ENCODE assay signal across 1 cellular context in the genomic region with DNA sequence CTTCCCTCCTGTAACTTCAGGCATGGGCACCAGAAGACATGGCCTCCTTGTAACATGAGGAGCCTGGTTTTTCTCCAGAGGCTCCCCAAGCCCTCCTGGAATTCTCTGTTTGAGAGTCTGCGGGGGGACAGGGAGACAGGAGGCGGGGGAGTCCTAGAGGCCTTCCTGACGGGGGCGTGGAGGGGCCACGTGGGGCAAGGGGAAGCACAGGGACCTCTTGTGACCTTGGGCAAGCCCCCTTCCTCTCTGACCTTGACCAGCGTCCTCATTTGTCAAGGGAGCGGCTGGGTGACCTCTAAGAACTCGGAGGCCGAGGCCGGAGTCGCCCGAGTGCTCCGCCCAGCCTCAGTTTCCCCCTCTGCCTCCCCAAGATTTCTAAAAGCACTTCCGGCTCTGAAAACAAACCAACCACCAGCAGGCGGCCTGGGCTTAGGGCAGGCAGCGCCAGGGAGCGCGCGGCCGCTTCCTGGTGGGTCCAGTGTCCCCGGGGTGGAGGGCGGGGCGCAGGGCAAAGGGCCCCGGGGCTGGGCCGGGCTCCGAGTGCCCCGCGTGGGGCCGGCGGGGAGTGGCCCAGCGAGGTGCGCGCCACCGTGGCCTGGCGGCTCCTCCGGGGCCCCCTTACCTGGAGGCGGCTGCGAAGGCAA.
TF ChIP-seq lines count a peak whose summit lies in the region.

No MANE protein-coding gene starts in this region.

TF ChIP-seq in GM12878, 131 proteins besides CTCF, POLR2A, EP300 and RAD21 (continued from another document):
- TF ChIP-seq, protein P1, sequence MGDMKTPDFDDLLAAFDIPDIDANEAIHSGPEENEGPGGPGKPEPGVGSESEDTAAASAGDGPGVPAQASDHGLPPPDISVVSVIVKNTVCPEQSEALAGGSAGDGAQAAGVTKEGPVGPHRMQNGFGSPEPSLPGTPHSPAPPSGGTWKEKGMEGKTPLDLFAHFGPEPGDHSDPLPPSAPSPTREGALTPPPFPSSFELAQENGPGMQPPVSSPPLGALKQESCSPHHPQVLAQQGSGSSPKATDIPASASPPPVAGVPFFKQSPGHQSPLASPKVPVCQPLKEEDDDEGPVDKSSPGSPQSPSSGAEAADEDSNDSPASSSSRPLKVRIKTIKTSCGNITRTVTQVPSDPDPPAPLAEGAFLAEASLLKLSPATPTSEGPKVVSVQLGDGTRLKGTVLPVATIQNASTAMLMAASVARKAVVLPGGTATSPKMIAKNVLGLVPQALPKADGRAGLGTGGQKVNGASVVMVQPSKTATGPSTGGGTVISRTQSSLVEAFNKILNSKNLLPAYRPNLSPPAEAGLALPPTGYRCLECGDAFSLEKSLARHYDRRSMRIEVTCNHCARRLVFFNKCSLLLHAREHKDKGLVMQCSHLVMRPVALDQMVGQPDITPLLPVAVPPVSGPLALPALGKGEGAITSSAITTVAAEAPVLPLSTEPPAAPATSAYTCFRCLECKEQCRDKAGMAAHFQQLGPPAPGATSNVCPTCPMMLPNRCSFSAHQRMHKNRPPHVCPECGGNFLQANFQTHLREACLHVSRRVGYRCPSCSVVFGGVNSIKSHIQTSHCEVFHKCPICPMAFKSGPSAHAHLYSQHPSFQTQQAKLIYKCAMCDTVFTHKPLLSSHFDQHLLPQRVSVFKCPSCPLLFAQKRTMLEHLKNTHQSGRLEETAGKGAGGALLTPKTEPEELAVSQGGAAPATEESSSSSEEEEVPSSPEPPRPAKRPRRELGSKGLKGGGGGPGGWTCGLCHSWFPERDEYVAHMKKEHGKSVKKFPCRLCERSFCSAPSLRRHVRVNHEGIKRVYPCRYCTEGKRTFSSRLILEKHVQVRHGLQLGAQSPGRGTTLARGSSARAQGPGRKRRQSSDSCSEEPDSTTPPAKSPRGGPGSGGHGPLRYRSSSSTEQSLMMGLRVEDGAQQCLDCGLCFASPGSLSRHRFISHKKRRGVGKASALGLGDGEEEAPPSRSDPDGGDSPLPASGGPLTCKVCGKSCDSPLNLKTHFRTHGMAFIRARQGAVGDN (IDR thresholded peaks at IDR 0.05): peak; percentile 72; the same call in 1 of the 2 replicates
- TF ChIP-seq IKZF1 (conservative IDR thresholded peaks at IDR 0.05) (peak; percentile 23; the same call in 1 of the 2 replicates), RAD51 (IDR thresholded peaks at IDR 0.05) (peak; percentile 64; the same call in 1 of the 2 replicates), ESRRA (IDR thresholded peaks at IDR 0.05; ENCODE audit: low read length) (peak; percentile 82; the same call in 1 of the 2 replicates), ZNF217 (IDR thresholded peaks at IDR 0.05) (0 out of 2 replicates have a peak, but pooled peaks have one; percentile 31), IKZF2 (IDR thresholded peaks at IDR 0.05) (no peak), EGR1 (IDR thresholded peaks at IDR 0.05; ENCODE audit: borderline replicate concordance in 1 of 2, low read depth in 2 of 2, low read length in 2 of 2) (peak in 1 of 2 experiments; percentile 64; a peak in 1 of 3 replicates), JUND (IDR thresholded peaks at IDR 0.05; ENCODE audit: low read depth, low read length) (no peak), RB1 (IDR thresholded peaks at IDR 0.05; ENCODE audit: borderline replicate concordance) (peak; percentile 35; the same call in 1 of the 2 replicates), ZNF622 (IDR thresholded peaks at IDR 0.05) (no peak), MTA2 (IDR thresholded peaks at IDR 0.05; ENCODE audit: low read depth) (0 out of 2 replicates have a peak, but pooled peaks have one; percentile 12), DPF2 (IDR thresholded peaks at IDR 0.05) (0 out of 2 replicates have a peak, but pooled peaks have one; percentile 17), BACH1 (IDR thresholded peaks at IDR 0.05; ENCODE audit: borderline replicate concordance) (peak; percentile 27; the same call in 1 of the 2 replicates), SUZ12 (IDR thresholded peaks at IDR 0.05; ENCODE audit: unreplicated experiment) (no peak), YY1 (IDR thresholded peaks at IDR 0.05; ENCODE audit: low read depth, low read length) (peak; percentile 6; the same call in 1 of the 2 replicates)
- TF ChIP-seq, protein P2, sequence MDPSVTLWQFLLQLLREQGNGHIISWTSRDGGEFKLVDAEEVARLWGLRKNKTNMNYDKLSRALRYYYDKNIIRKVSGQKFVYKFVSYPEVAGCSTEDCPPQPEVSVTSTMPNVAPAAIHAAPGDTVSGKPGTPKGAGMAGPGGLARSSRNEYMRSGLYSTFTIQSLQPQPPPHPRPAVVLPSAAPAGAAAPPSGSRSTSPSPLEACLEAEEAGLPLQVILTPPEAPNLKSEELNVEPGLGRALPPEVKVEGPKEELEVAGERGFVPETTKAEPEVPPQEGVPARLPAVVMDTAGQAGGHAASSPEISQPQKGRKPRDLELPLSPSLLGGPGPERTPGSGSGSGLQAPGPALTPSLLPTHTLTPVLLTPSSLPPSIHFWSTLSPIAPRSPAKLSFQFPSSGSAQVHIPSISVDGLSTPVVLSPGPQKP (IDR thresholded peaks at IDR 0.05; ENCODE audit: low read depth, low read length): 0 out of 2 replicates have a peak, but pooled peaks have one; percentile 32
- TF ChIP-seq, protein P3, sequence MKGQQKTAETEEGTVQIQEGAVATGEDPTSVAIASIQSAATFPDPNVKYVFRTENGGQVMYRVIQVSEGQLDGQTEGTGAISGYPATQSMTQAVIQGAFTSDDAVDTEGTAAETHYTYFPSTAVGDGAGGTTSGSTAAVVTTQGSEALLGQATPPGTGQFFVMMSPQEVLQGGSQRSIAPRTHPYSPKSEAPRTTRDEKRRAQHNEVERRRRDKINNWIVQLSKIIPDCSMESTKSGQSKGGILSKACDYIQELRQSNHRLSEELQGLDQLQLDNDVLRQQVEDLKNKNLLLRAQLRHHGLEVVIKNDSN (IDR thresholded peaks at IDR 0.05; ENCODE audit: borderline replicate concordance, extremely low read length, insufficient read depth, low read depth, low read length): peak; percentile 57
